ENCODE assay signal across 8 cellular contexts in genomic region chr1:160083968-160084770, GRCh38. TPM values are rescaled to one million over a fixed set of nuclear protein-coding genes. Genes with fewer than 3 reads are reported as not detected.
DNase-seq lines count a peak whose midpoint lies in the region; ATAC-seq and TF ChIP-seq lines count a peak whose summit lies in the region.

No MANE protein-coding gene starts in this region.

- H3K36me3 Mint-ChIP-seq in chondrocyte (ENCODE audit: low read depth): peaks cover 2% of the 10 kb centered on the region

- intact Hi-C loops in left lung (cut with DNase I): no loop called here

- no peak overlapping the region for H3K4me2 ChIP-seq in Loucy (ENCODE audit: low read depth, low read length, poor library complexity, severe bottlenecking)

- peaks cover 34% of the 10 kb centered on the region for H3K27me3 Mint-ChIP-seq in chondrocyte (ENCODE audit: low read depth)

- no peaks in the 10 kb centered on the region for H3K79me2 ChIP-seq in Loucy (ENCODE audit: insufficient read depth, low read length)

- ATAC-seq in GM18867 (IDR thresholded peaks at IDR 0.05; ENCODE audit: unreplicated experiment) (peak; percentile 56), left lung (peak; percentile 93), GM19035 (IDR thresholded peaks at IDR 0.05; ENCODE audit: unreplicated experiment) (no peak)

- H3K4me1 ChIP-seq in Loucy (ENCODE audit: insufficient read depth, low read length, poor library complexity, severe bottlenecking): no peaks in the 10 kb centered on the region
- peaks cover 5 to 8% of the 10 kb centered on the region in 2 donors for H3K4me1 ChIP-seq in left lung

- no peak overlapping the region for H3K4me3 ChIP-seq in Loucy (ENCODE audit: low read length, poor library complexity, severe bottlenecking)
- no peak overlapping the region for H3K4me3 ChIP-seq in left lung

- peak; percentile 51 for TF ChIP-seq CTCF in Loucy (conservative IDR thresholded peaks at IDR 0.05; ENCODE audit: low read length)
- TF ChIP-seq CTCF in chondrocyte (IDR thresholded peaks at IDR 0.05): peak; percentile 81
- TF ChIP-seq CTCF in left lung (IDR thresholded peaks at IDR 0.05): peak; percentile 57 to 63

- H3K27ac ChIP-seq in left lung: no peak overlapping the region

- H3K27ac Mint-ChIP-seq in chondrocyte (ENCODE audit: unreplicated experiment): no peak overlapping the region

- no peaks in the 10 kb centered on the region for H3K9me2 ChIP-seq in Loucy (replicated peaks; ENCODE audit: low read depth, low read length)

- H3K36me3 ChIP-seq in Loucy (ENCODE audit: insufficient read depth, low read length) (no peaks in the 10 kb centered on the region), left lung (peaks cover 0 to under 1% of the 10 kb centered on the region in 2 donors)

- peak; percentile 65 to 68 for DNase-seq in activated CD4-positive, alpha-beta T cell treated with anti-CD3 and anti-CD28 coated beads for 24 hours (ENCODE audit: low read depth in 2 of 2)
- DNase-seq in chondrocyte (ENCODE audit: low spot score) (no peak), left lung (peak; percentile 76 to 89), RKO (ENCODE audit: low spot score) (no peak)
- DNase-seq in stimulated activated CD4-positive, alpha-beta T cell treated with anti-CD3 and anti-CD28 coated beads, TNF-alpha, amount 100 ng/mL, for 4 hours (ENCODE audit: low read depth in 3 of 3): peak; percentile 60 to 64 (median 63)

- H4K20me1 ChIP-seq in Loucy (ENCODE audit: insufficient read depth, low read length, poor library complexity, severe bottlenecking): no peaks in the 10 kb centered on the region

- H3F3A ChIP-seq in Loucy (ENCODE audit: low read depth): no peaks in the 10 kb centered on the region

- H3K9me3 Mint-ChIP-seq in chondrocyte (ENCODE audit: low read depth): no peaks in the 10 kb centered on the region

- no peaks in the 10 kb centered on the region for H3K9me3 ChIP-seq in Loucy (ENCODE audit: insufficient read depth, low read depth, low read length)
- no peaks in the 10 kb centered on the region for H3K9me3 ChIP-seq in left lung

- H3K4me1 Mint-ChIP-seq in chondrocyte (ENCODE audit: low read depth): peaks cover 8% of the 10 kb centered on the region

- H3K4me3 Mint-ChIP-seq in chondrocyte (ENCODE audit: unreplicated experiment): peak overlapping the region; percentile 27

- H3K9ac ChIP-seq in Loucy (ENCODE audit: low read depth, low read length, poor library complexity, severe bottlenecking): no peak overlapping the region

- no peak overlapping the region for H2AFZ ChIP-seq in Loucy (ENCODE audit: low read length)

- H3K27me3 ChIP-seq in Loucy (ENCODE audit: insufficient read depth, low read length, poor library complexity, severe bottlenecking): no peaks in the 10 kb centered on the region
- peaks cover 40 to 55% of the 10 kb centered on the region in 2 donors for H3K27me3 ChIP-seq in left lung

RNA-seq across cellular contexts. Expression of gene KCNJ9, which starts 2.8 kb away (rescaled TPM):
- total RNA-seq in chondrocyte (not detected in 3 replicates), left lung (not detected)

RNA-seq across cellular contexts. Expression of gene KCNJ10, which starts 14.2 kb away (rescaled TPM):
- total RNA-seq in chondrocyte (not detected in 3 replicates), left lung (under 1 TPM in 1 of 2 donors, not detected in 1; 0.58 TPM)

RNA-seq across cellular contexts. Expression of gene IGSF8, which starts 14.2 kb away (rescaled TPM):
- total RNA-seq in chondrocyte (19.5 to 27.3 TPM (median 25.3 TPM) in 3 replicates), left lung (10 to 100 TPM; 27.5 to 38.3 TPM)

RNA-seq across cellular contexts. Expression of gene ATP1A2, which starts 31.4 kb away (rescaled TPM):
- total RNA-seq in chondrocyte (1.3 to 3.9 TPM (median 2.9 TPM) in 3 replicates), left lung (1 to 10 TPM; 2.8 to 5.0 TPM)

RNA-seq across cellular contexts. Expression of gene PIGM, which starts 52.4 kb away (rescaled TPM):
- total RNA-seq in chondrocyte (5.7 to 6.9 TPM (median 6.5 TPM) in 3 replicates), left lung (1 to 10 TPM; 7.0 to 9.5 TPM)

Comparison
In these comparisons a context has a peak if more than half of its experiments do, and no peak if none do; other contexts are left out.
1. DNase-seq: peak in activated CD4-positive, alpha-beta T cell treated with anti-CD3 and anti-CD28 coated beads for 24 hours (2 of 2), left lung (2 of 2) and stimulated activated CD4-positive, alpha-beta T cell treated with anti-CD3 and anti-CD28 coated beads, TNF-alpha, amount 100 ng/mL, for 4 hours (3 of 3); none in chondrocyte (single experiment) and RKO (single experiment).
2. Peak in every context shown above with its lines, with median percentiles within 50 percentile points of each other: CTCF ChIP-seq.